Comparison of ENCODE assay signal across 10 cellular contexts in genomic region chr1:243264718-243265117, GRCh38. TPM values are rescaled to one million over a fixed set of nuclear protein-coding genes. Genes with fewer than 3 reads are reported as not detected.
DNase-seq lines count a peak whose midpoint lies in the region; ATAC-seq, FAIRE-seq and TF ChIP-seq lines count a peak whose summit lies in the region.
"Had no signal": no experiment of that assay in that cellular context is flagged by ENCODE, and none has a peak within 500 bp of the region (broad histone marks: within the 10 kb centered on the region; RNA-seq: fewer than 3 reads in every experiment).

No MANE protein-coding gene starts in this region.

- H3K4ac ChIP-seq in IMR-90 (ENCODE audit: low read depth, low read length): peak overlapping the region; percentile 39; the same call in 1 of the 2 replicates

- peak overlapping the region; percentile 44; the same call in 1 of the 2 replicates for H3K27ac ChIP-seq in IMR-90 (ENCODE audit: insufficient read depth, low read length)
- peak overlapping the region; percentile 60 for H3K27ac ChIP-seq in astrocyte (ENCODE audit: low read depth, low read length)
- no peak overlapping the region for H3K27ac ChIP-seq in neural progenitor cell

- BruUV-seq in IMR-90 (replicated peaks; lab: Mats Ljungman, UMichigan): no TSS peak

- peak overlapping the region; percentile 37; the same call in 1 of the 2 replicates for H4K5ac ChIP-seq in IMR-90 (ENCODE audit: low read depth, low read length)

- no CpG with 5 or more reads among the region's 2 CpGs for WGBS in IMR-90 (ENCODE audit: extremely low coverage in 2 of 2, insufficient read length in 1 of 2), 2 experiments

- H3K9me3 ChIP-seq in IMR-90 (ENCODE audit: control insufficient read depth, insufficient read depth, low read length) (no peaks in the 10 kb centered on the region), astrocyte (ENCODE audit: insufficient read depth, low read depth, low read length) (no peaks in the 10 kb centered on the region), MG63 (no peaks in the 10 kb centered on the region), neural progenitor cell (ENCODE audit: low read depth) (no peaks in the 10 kb centered on the region)

- peak overlapping the region; percentile 45; the same call in 1 of the 2 replicates for H2BK20ac ChIP-seq in IMR-90 (ENCODE audit: low read depth, low read length)

- H3F3A ChIP-seq in neural progenitor cell (ENCODE audit: low read depth): no peaks in the 10 kb centered on the region

- TF ChIP-seq CTCF in IMR-90 (conservative IDR thresholded peaks at IDR 0.05; ENCODE audit: low read depth, low read length) (no peak), astrocyte (IDR thresholded peaks at IDR 0.05; ENCODE audit: insufficient read depth, low read depth, low read length) (no peak), neural progenitor cell (IDR thresholded peaks at IDR 0.05) (no peak)

- H3K4me3 ChIP-seq in IMR-90 (ENCODE audit: insufficient read depth, low read depth, low read length) (no peak overlapping the region), astrocyte (ENCODE audit: insufficient read depth, low read depth, low read length) (no peak overlapping the region), MG63 (no peak overlapping the region), neural progenitor cell (no peak overlapping the region)

- H2AFZ ChIP-seq in IMR-90 (replicated peaks; ENCODE audit: low read length, poor library complexity): no peak overlapping the region
- no peak overlapping the region for H2AFZ ChIP-seq in astrocyte (ENCODE audit: low read depth, low read length)
- no peak overlapping the region for H2AFZ ChIP-seq in neural progenitor cell (replicated peaks)

- no peak overlapping the region for H3K56ac ChIP-seq in IMR-90 (ENCODE audit: extremely low read depth, insufficient read depth, low read length)

- peak; percentile 20 for FAIRE-seq in astrocyte (lab: Jason Lieb, UNC)

- H3K79me2 ChIP-seq in astrocyte (ENCODE audit: insufficient read depth, low read length): peaks cover 61% of the 10 kb centered on the region
- H3K79me2 ChIP-seq in neural progenitor cell (ENCODE audit: low read depth): no peaks in the 10 kb centered on the region

- H4K91ac ChIP-seq in IMR-90 (ENCODE audit: insufficient read depth, low read depth, low read length): 0 out of 2 replicates have a peak overlapping the region, but pooled peaks have one; percentile 2

- H3K27me3 Mint-ChIP-seq in astrocyte (ENCODE audit: low read depth, unreplicated experiment) (no peaks in the 10 kb centered on the region), neural progenitor cell (ENCODE audit: insufficient read depth, low read depth) (no peaks in the 10 kb centered on the region)

- no peak for TF ChIP-seq RAD21 in IMR-90 (IDR thresholded peaks at IDR 0.05; ENCODE audit: low read length)

- in situ Hi-C loops in IMR-90 (cut with MboI; ENCODE audit: low sequenced_read_pairs): no loop called here

- H2BK5ac ChIP-seq in IMR-90 (ENCODE audit: low read depth, low read length, poor library complexity, severe bottlenecking): peak overlapping the region; percentile 68

- peak overlapping the region; percentile 25; the same call in 1 of the 2 replicates for H3K23ac ChIP-seq in IMR-90 (ENCODE audit: low read depth, low read length)

- H2AK5ac ChIP-seq in IMR-90 (ENCODE audit: low read depth, low read length): peak overlapping the region; percentile 0; the same call in 1 of the 2 replicates

- dilution Hi-C loops in IMR-90 (cut with HindIII; ENCODE audit: low sequenced_read_pairs, unreplicated experiment): no loop called here

- H3K36me3 Mint-ChIP-seq in astrocyte (ENCODE audit: low read depth, unreplicated experiment) (peaks cover 9% of the 10 kb centered on the region), neural progenitor cell (peaks cover 6% of the 10 kb centered on the region)

- peak overlapping the region; percentile 61; the same call in 1 of the 2 replicates for H3K18ac ChIP-seq in IMR-90 (ENCODE audit: low read depth, low read length)

- peak overlapping the region; percentile 6; the same call in 1 of the 2 replicates for H3K14ac ChIP-seq in IMR-90 (replicated peaks; ENCODE audit: low read depth, low read length)

- H2BK15ac ChIP-seq in IMR-90 (ENCODE audit: low read depth, low read length): 0 out of 3 replicates have a peak overlapping the region, but pooled peaks have one; percentile 16

- no peak overlapping the region for H3K4me3 Mint-ChIP-seq in astrocyte (ENCODE audit: unreplicated experiment)
- no peak overlapping the region for H3K4me3 Mint-ChIP-seq in neural progenitor cell

- H3K9ac ChIP-seq in IMR-90 (ENCODE audit: low read depth, low read length) (no peak overlapping the region; the same call in 1 of the 2 replicates), astrocyte (ENCODE audit: low read length) (peak overlapping the region; percentile 2), neural progenitor cell (no peak overlapping the region)

- peaks cover 4% of the 10 kb centered on the region; the same call in 1 of the 2 replicates for H3K9me1 ChIP-seq in IMR-90 (ENCODE audit: insufficient read depth, low read length)

- CTCF ChIA-PET in IMR-90 (lab: Yijun Ruan, JAX): interaction anchor here (0.6 to 1.0 kb wide), 3 partner anchors 9 to 102 kb away, joined by 3 to 4 read pairs (median 3); partner anchors contain the start of gene CEP170

- ATAC-seq in IMR-90 (ENCODE audit: low read depth): peak; percentile 46
- no peak for ATAC-seq in GM18861 (IDR thresholded peaks at IDR 0.05; ENCODE audit: unreplicated experiment)

- H3K36me3 ChIP-seq in IMR-90 (ENCODE audit: control insufficient read depth, insufficient read depth, low read length) (no peaks in the 10 kb centered on the region), astrocyte (ENCODE audit: insufficient read depth, low read length) (no peaks in the 10 kb centered on the region), MG63 (0 out of 2 replicates have a peak, but pooled peaks cover 6% of the 10 kb centered on the region), neural progenitor cell (no peaks in the 10 kb centered on the region)

- H2BK120ac ChIP-seq in IMR-90 (ENCODE audit: low read depth, low read length): peak overlapping the region; percentile 17; the same call in 1 of the 2 replicates

- DNase-seq in Ammon's horn (ENCODE audit: low spot score) (peak; percentile 55), IMR-90 (peak; percentile 91), astrocyte (ENCODE audit: low read depth) (peak; percentile 72), kidney tubule cell (ENCODE audit: low spot score) (peak; percentile 50), NCI-H510A treated with DMSO at 0.1 percent for 48 hours (lab: John Stamatoyannopoulos, UW) (no peak), MG63 (no peak), neural progenitor cell (ENCODE audit: low spot score) (no peak)
- DNase-seq: cortex of kidney; stimulated activated CD4-positive, alpha-beta T cell treated with anti-CD3 and anti-CD28 coated beads, Interleukin-12 subunit alpha, Interleukin-12 subunit beta, amount 100 ng/mL, for 4 hours had no signal

- POLR2A ChIA-PET in IMR-90 (lab: Charles Lee; ENCODE audit: unreplicated experiment): interaction anchor here (0.9 kb wide), 1 partner anchor 9 kb away, joined by 4 read pairs; the partner anchor contains the start of gene SDCCAG8

- H3K4me2 ChIP-seq in IMR-90 (ENCODE audit: low read depth, low read length) (peak overlapping the region; percentile 44; the same call in 1 of the 2 replicates), astrocyte (ENCODE audit: low read length) (peak overlapping the region; percentile 50), neural progenitor cell (no peak overlapping the region)

- H3K27ac Mint-ChIP-seq in astrocyte (ENCODE audit: unreplicated experiment) (peak overlapping the region; percentile 58), neural progenitor cell (no peak overlapping the region)

- H3K4me1 ChIP-seq in IMR-90 (ENCODE audit: control insufficient read depth, insufficient read depth, low read length): peaks cover 18% of the 10 kb centered on the region
- peaks cover 54% of the 10 kb centered on the region for H3K4me1 ChIP-seq in astrocyte (ENCODE audit: insufficient read depth, low read length)
- peaks cover 4% of the 10 kb centered on the region for H3K4me1 ChIP-seq in neural progenitor cell

- H3K79me1 ChIP-seq in IMR-90 (ENCODE audit: low read depth in 1 of 2, low read length in 2 of 2): peaks cover 44 to 51% of the 10 kb centered on the region in 2 experiments

- H3K27me3 ChIP-seq in IMR-90 (ENCODE audit: control insufficient read depth, insufficient read depth, low read length): no peaks in the 10 kb centered on the region
- no peaks in the 10 kb centered on the region for H3K27me3 ChIP-seq in astrocyte (ENCODE audit: insufficient read depth, low read length)
- no peaks in the 10 kb centered on the region for H3K27me3 ChIP-seq in MG63
- H3K27me3 ChIP-seq in neural progenitor cell: no peaks in the 10 kb centered on the region

- TF ChIP-seq POLR2A in IMR-90 (IDR thresholded peaks at IDR 0.05; ENCODE audit: low read depth, low read length): peak; percentile 22; the same call in 1 of the 2 replicates

- intact Hi-C loops in IMR-90 (cut with micrococcal nuclease): no loop called here

- H2AK9ac ChIP-seq in IMR-90 (replicated peaks; ENCODE audit: low read depth, low read length, poor library complexity): no peak overlapping the region

- H4K20me1 ChIP-seq in IMR-90 (ENCODE audit: insufficient read depth, low read length) (no peaks in the 10 kb centered on the region), astrocyte (ENCODE audit: insufficient read depth, low read length) (no peaks in the 10 kb centered on the region), neural progenitor cell (ENCODE audit: low read depth) (no peaks in the 10 kb centered on the region)

- H3K9me3 Mint-ChIP-seq in astrocyte (ENCODE audit: unreplicated experiment) (no peaks in the 10 kb centered on the region), neural progenitor cell (no peaks in the 10 kb centered on the region)

- peak overlapping the region; percentile 1 to 23; a peak in 3 of 4 replicates for H4K8ac ChIP-seq in IMR-90 (ENCODE audit: low read depth in 2 of 2, low read length in 2 of 2)

- H3K4me1 Mint-ChIP-seq in astrocyte (ENCODE audit: low read depth, unreplicated experiment) (peaks cover 25% of the 10 kb centered on the region), neural progenitor cell (peaks cover 10% of the 10 kb centered on the region)

RNA-seq across cellular contexts. Expression of gene SDCCAG8, which starts 8.9 kb away (rescaled TPM):
- total RNA-seq in IMR-90 (2012; rRNA removed) (43.3 and 46.8 TPM in 2 replicates), astrocyte (24.5 and 25.4 TPM in 2 replicates), neural progenitor cell (ENCODE audit: low replicate concordance) (19.6 and 30.3 TPM in 2 replicates)
- polyA plus RNA-seq in IMR-90 (2012; rRNA removed): 24.2 and 25.2 TPM in 2 replicates
- polyA plus RNA-seq in IMR-90 (2012; cell fraction: cytosol; rRNA removed): 15.6 and 16.9 TPM in 2 replicates
- 15.2 and 27.1 TPM in 2 replicates for polyA plus RNA-seq in IMR-90 (2012; cell fraction: nucleus; rRNA removed; ENCODE audit: low replicate concordance)
- 17.2 and 19.2 TPM in 2 replicates for total RNA-seq in MG63 (2014; rRNA removed; shearing (Covaris generic); ENCODE audit: low replicate concordance)

RNA-seq across cellular contexts. Expression of gene CEP170, which starts 9.6 kb away (rescaled TPM):
- total RNA-seq in IMR-90 (2012; rRNA removed): 151 and 196 TPM in 2 replicates
- 65.8 and 66.0 TPM in 2 replicates for polyA plus RNA-seq in IMR-90 (2012; rRNA removed)
- 21.7 and 28.1 TPM in 2 replicates for polyA plus RNA-seq in IMR-90 (2012; cell fraction: cytosol; rRNA removed)
- polyA plus RNA-seq in IMR-90 (2012; cell fraction: nucleus; rRNA removed; ENCODE audit: low replicate concordance): 39.6 and 175 TPM in 2 replicates
- 149 and 164 TPM in 2 replicates for total RNA-seq in astrocyte
- total RNA-seq in MG63 (2014; rRNA removed; shearing (Covaris generic); ENCODE audit: low replicate concordance): 31.9 and 46.1 TPM in 2 replicates
- 103 and 126 TPM in 2 replicates for total RNA-seq in neural progenitor cell (ENCODE audit: low replicate concordance)

Comparison
In these comparisons a context has a peak if more than half of its experiments do, and no peak if none do; other contexts are left out.
1. DNase-seq: peak in Ammon's horn (single experiment), IMR-90 (single experiment), astrocyte (single experiment) and kidney tubule cell (single experiment); none in NCI-H510A treated with DMSO at 0.1 percent for 48 hours (single experiment), MG63 (single experiment) and neural progenitor cell (single experiment).